ENCODE assay signal across 13 cellular contexts in genomic region chr20:48737463-48738093, GRCh38.
DNase-seq lines count a peak whose midpoint lies in the region; ATAC-seq and TF ChIP-seq lines count a peak whose summit lies in the region.
"Had no signal": no experiment of that assay in that cellular context is flagged by ENCODE, and none has a peak within 500 bp of the region (broad histone marks: within the 10 kb centered on the region; RNA-seq: fewer than 3 reads in every experiment).

No MANE protein-coding gene starts in this region.

- peaks cover 41% of the 10 kb centered on the region for H3K36me3 Mint-ChIP-seq in activated CD4-positive, alpha-beta T cell treated with anti-CD3 and anti-CD28 coated beads, Interleukin-2, amount 10 ng/mL, durations not matched to agents 24 days and 14 days (ENCODE audit: low read depth)
- peaks cover 41% of the 10 kb centered on the region for H3K36me3 Mint-ChIP-seq in activated CD4-positive, alpha-beta memory T cell treated with anti-CD3 and anti-CD28 coated beads for 36 hours
- H3K36me3 Mint-ChIP-seq in endothelial cell (ENCODE audit: low read depth, unreplicated experiment) = peaks cover 70% of the 10 kb centered on the region

- no peak for DNase-seq in activated CD4-positive, alpha-beta T cell treated with anti-CD3 and anti-CD28 coated beads, Interleukin-2, amount 10 ng/mL, durations not matched to agents 24 days and 14 days
- DNase-seq in activated CD4-positive, alpha-beta T cell treated with anti-CD3 and anti-CD28 coated beads for 48 hours = no peak
- no peak for DNase-seq in activated CD4-positive, alpha-beta memory T cell treated with anti-CD3 and anti-CD28 coated beads for 36 hours
- DNase-seq in endothelial cell (ENCODE audit: low spot score) = no peak
- peak; percentile 85 for DNase-seq in pons (ENCODE audit: low spot score)
- no peak for DNase-seq in vagina (ENCODE audit: extremely low spot score in 2 of 2)
- no peak for DNase-seq in gastrocnemius medialis
- DNase-seq: DMS153, OCI-M1, T-helper 9 cell had no signal

- H3K27me3 Mint-ChIP-seq in activated CD4-positive, alpha-beta T cell treated with anti-CD3 and anti-CD28 coated beads, Interleukin-2, amount 10 ng/mL, durations not matched to agents 24 days and 14 days = no peaks in the 10 kb centered on the region
- H3K27me3 Mint-ChIP-seq in activated CD4-positive, alpha-beta memory T cell treated with anti-CD3 and anti-CD28 coated beads for 36 hours = no peaks in the 10 kb centered on the region
- H3K27me3 Mint-ChIP-seq in endothelial cell (ENCODE audit: unreplicated experiment) = peaks cover 28% of the 10 kb centered on the region

- POLR2A ChIA-PET in activated CD4-positive, alpha-beta memory T cell treated with anti-CD3 and anti-CD28 coated beads for 36 hours (lab: Charles Lee) = interaction anchor here (1.2 to 5.6 kb wide), 6 partner anchors 9 to 89 kb away, joined by 3 to 44 read pairs (median 8); partner anchors contain the start of gene PREX1

- TF ChIP-seq CTCF in endothelial cell (IDR thresholded peaks at IDR 0.05; ENCODE audit: unreplicated experiment) = no peak
- TF ChIP-seq CTCF in vagina (IDR thresholded peaks at IDR 0.05) = no peak
- TF ChIP-seq CTCF in gastrocnemius medialis (IDR thresholded peaks at IDR 0.05 in 4 of 5, conservative IDR thresholded peaks at IDR 0.05 in 1 of 5) = no peak

- H3K27me3 ChIP-seq in vagina (no peaks in the 10 kb centered on the region), gastrocnemius medialis (no peaks in the 10 kb centered on the region)
- H3K27me3 ChIP-seq: breast epithelium had no signal

- H3K27ac ChIP-seq in vagina = no peak overlapping the region
- H3K27ac ChIP-seq in gastrocnemius medialis = no peak overlapping the region
- H3K27ac ChIP-seq: A549, breast epithelium had no signal

- H3K4me3 ChIP-seq in vagina (no peak overlapping the region), gastrocnemius medialis (no peak overlapping the region)
- H3K4me3 ChIP-seq: A549, breast epithelium had no signal

- peaks cover 53% of the 10 kb centered on the region for H3K4me1 Mint-ChIP-seq in activated CD4-positive, alpha-beta T cell treated with anti-CD3 and anti-CD28 coated beads, Interleukin-2, amount 10 ng/mL, durations not matched to agents 24 days and 14 days
- peaks cover 55% of the 10 kb centered on the region for H3K4me1 Mint-ChIP-seq in activated CD4-positive, alpha-beta memory T cell treated with anti-CD3 and anti-CD28 coated beads for 36 hours (ENCODE audit: low read depth)
- H3K4me1 Mint-ChIP-seq in endothelial cell (ENCODE audit: unreplicated experiment) = peaks cover 66% of the 10 kb centered on the region

- no peaks in the 10 kb centered on the region for H3K9me3 Mint-ChIP-seq in activated CD4-positive, alpha-beta T cell treated with anti-CD3 and anti-CD28 coated beads, Interleukin-2, amount 10 ng/mL, durations not matched to agents 24 days and 14 days
- no peaks in the 10 kb centered on the region for H3K9me3 Mint-ChIP-seq in activated CD4-positive, alpha-beta memory T cell treated with anti-CD3 and anti-CD28 coated beads for 36 hours
- no peaks in the 10 kb centered on the region for H3K9me3 Mint-ChIP-seq in endothelial cell (ENCODE audit: unreplicated experiment)

- intact Hi-C loops in activated CD4-positive, alpha-beta T cell treated with anti-CD3 and anti-CD28 coated beads, Interleukin-2, amount 10 ng/mL, durations not matched to agents 24 days and 14 days (cut with micrococcal nuclease) = loop anchor here (2.0 kb wide), 1 partner anchor 19 kb away; no protein-coding TSS in a partner anchor
- intact Hi-C loops in activated CD4-positive, alpha-beta memory T cell treated with anti-CD3 and anti-CD28 coated beads for 36 hours (cut with micrococcal nuclease) = loop anchor here (1.0 kb wide), 1 partner anchor 87 kb away; no protein-coding TSS in a partner anchor
- intact Hi-C loops in vagina (cut with DNase I) (no loop called here), gastrocnemius medialis (cut with DNase I; ENCODE audit: low total_unique reads) (no loop called here)

- TF ChIP-seq POLR2A in vagina (IDR thresholded peaks at IDR 0.05) (no peak), gastrocnemius medialis (IDR thresholded peaks at IDR 0.05) (no peak)

- H3K27ac Mint-ChIP-seq in activated CD4-positive, alpha-beta T cell treated with anti-CD3 and anti-CD28 coated beads, Interleukin-2, amount 10 ng/mL, durations not matched to agents 24 days and 14 days = peak overlapping the region; percentile 91
- H3K27ac Mint-ChIP-seq in activated CD4-positive, alpha-beta memory T cell treated with anti-CD3 and anti-CD28 coated beads for 36 hours = peak overlapping the region; percentile 92
- peak overlapping the region; percentile 75 for H3K27ac Mint-ChIP-seq in endothelial cell (ENCODE audit: unreplicated experiment)

- ATAC-seq in GM18861 (IDR thresholded peaks at IDR 0.05; ENCODE audit: unreplicated experiment) (no peak), gastrocnemius medialis (no peak)
- ATAC-seq: A549 had no signal

- in situ Hi-C loops in gastrocnemius medialis (cut with MboI; ENCODE audit: low sequenced_read_pairs in 4 of 4) = no loop called here

- CTCF ChIA-PET in activated CD4-positive, alpha-beta memory T cell treated with anti-CD3 and anti-CD28 coated beads for 36 hours (lab: Charles Lee) = interaction anchor here (0.9 to 1.8 kb wide), 3 partner anchors 54 to 89 kb away, joined by 4 to 10 read pairs (median 5); partner anchors contain the start of gene PREX1

- peak overlapping the region; percentile 12 for H3K4me3 Mint-ChIP-seq in activated CD4-positive, alpha-beta T cell treated with anti-CD3 and anti-CD28 coated beads, Interleukin-2, amount 10 ng/mL, durations not matched to agents 24 days and 14 days
- H3K4me3 Mint-ChIP-seq in activated CD4-positive, alpha-beta memory T cell treated with anti-CD3 and anti-CD28 coated beads for 36 hours = no peak overlapping the region
- H3K4me3 Mint-ChIP-seq in endothelial cell (ENCODE audit: unreplicated experiment) = peak overlapping the region; percentile 56

- peaks cover 4% of the 10 kb centered on the region for H3K4me1 ChIP-seq in vagina
- peaks cover 6 to 7% of the 10 kb centered on the region in 2 donors for H3K4me1 ChIP-seq in gastrocnemius medialis

- H3K36me3 ChIP-seq in vagina (no peaks in the 10 kb centered on the region), gastrocnemius medialis (no peaks in the 10 kb centered on the region)
- H3K36me3 ChIP-seq: breast epithelium had no signal

- no peaks in the 10 kb centered on the region for H3K9me3 ChIP-seq in vagina
- no peaks in the 10 kb centered on the region for H3K9me3 ChIP-seq in gastrocnemius medialis
- H3K9me3 ChIP-seq: A549, breast epithelium had no signal

Comparison
In these comparisons a context has a peak if more than half of its experiments do, and no peak if none do; other contexts are left out.
1. intact Hi-C loops: an anchor here in activated CD4-positive, alpha-beta T cell treated with anti-CD3 and anti-CD28 coated beads, Interleukin-2, amount 10 ng/mL, durations not matched to agents 24 days and 14 days (2.0 kb wide) and activated CD4-positive, alpha-beta memory T cell treated with anti-CD3 and anti-CD28 coated beads for 36 hours (1.0 kb wide); none called in vagina and gastrocnemius medialis.